ENCODE assay signal across 38 cellular contexts in genomic region chr4:123809864-123810263, GRCh38.
"Had no signal": no experiment of that assay in that cellular context is flagged by ENCODE, and none has a peak within 500 bp of the region (broad histone marks: within the 10 kb centered on the region; RNA-seq: fewer than 3 reads in every experiment).

No MANE protein-coding gene starts in this region.

- H3K27me3 Mint-ChIP-seq: activated naive CD4-positive, alpha-beta T cell treated with anti-CD3 and anti-CD28 coated beads, Interleukin-2, amount 10 ng/mL, durations not matched to agents 7 days and 5 days; activated naive CD4-positive, alpha-beta T cell treated with anti-CD3 and anti-CD28 coated beads, Interleukin-2, amount 50 U/mL, for 24 hours; activated T-helper 17 cell treated with anti-CD3 and anti-CD28 coated beads, Interleukin-2, amount 50 U/mL, for 72 hours; central memory CD8-positive, alpha-beta T cell had no signal

- H3K9me3 ChIP-seq: adrenal gland, ascending aorta, body of pancreas, breast epithelium had no signal

- FAIRE-seq: bronchial epithelial cell had no signal

- H3K4me3 Mint-ChIP-seq: activated naive CD4-positive, alpha-beta T cell treated with anti-CD3 and anti-CD28 coated beads for 36 hours; activated naive CD4-positive, alpha-beta T cell treated with anti-CD3 and anti-CD28 coated beads, Interleukin-2, amount 10 ng/mL, durations not matched to agents 7 days and 5 days; activated naive CD4-positive, alpha-beta T cell treated with anti-CD3 and anti-CD28 coated beads, Interleukin-2, amount 50 U/mL, for 24 hours; activated naive CD8-positive, alpha-beta T cell; activated naive CD8-positive, alpha-beta T cell treated with anti-CD3 and anti-CD28 coated beads for 36 hours; activated naive CD8-positive, alpha-beta T cell treated with anti-CD3 and anti-CD28 coated beads, Interleukin-2, amount 10 ng/mL, durations not matched to agents 7 days and 5 days; activated naive CD8-positive, alpha-beta T cell treated with anti-CD3 and anti-CD28 coated beads, Interleukin-2, amount 50 U/mL, for 24 hours; activated T-cell treated with anti-CD3 and anti-CD28 coated beads, Interleukin-2, amount 50 U/mL, for 24 hours; activated T-cell treated with anti-CD3 and anti-CD28 coated beads, Interleukin-2, amount 50 U/mL, for 4 hours; activated T-helper 1 cell treated with anti-CD3 and anti-CD28 coated beads, Interleukin-12 subunit alpha, Interleukin-12 subunit beta, Interleukin-2, Interleukin-4 antibody, amounts not matched to agents 30 ng/mL and 10 ng/mL and 1 ng/mL, durations not matched to agents 14 hours and 24 hours and 36 hours; activated T-helper 17 cell treated with anti-CD3 and anti-CD28 coated beads, Interleukin-2, amount 50 U/mL, for 72 hours; brain; central memory CD8-positive, alpha-beta T cell had no signal

- H3K36me3 Mint-ChIP-seq: activated naive CD4-positive, alpha-beta T cell treated with anti-CD3 and anti-CD28 coated beads, Interleukin-2, amount 10 ng/mL, durations not matched to agents 7 days and 5 days; activated naive CD4-positive, alpha-beta T cell treated with anti-CD3 and anti-CD28 coated beads, Interleukin-2, amount 50 U/mL, for 24 hours; activated naive CD4-positive, alpha-beta T cell treated with anti-CD3 and anti-CD28 coated beads, Interleukin-2, amount 50 U/mL, for 72 hours; activated naive CD8-positive, alpha-beta T cell; activated naive CD8-positive, alpha-beta T cell treated with anti-CD3 and anti-CD28 coated beads for 36 hours; activated naive CD8-positive, alpha-beta T cell treated with anti-CD3 and anti-CD28 coated beads, Interleukin-2, amount 10 ng/mL, durations not matched to agents 7 days and 5 days; brain had no signal

- H3K4me1 ChIP-seq: adrenal gland, ascending aorta, body of pancreas, breast epithelium had no signal

- H3K27ac Mint-ChIP-seq: activated naive CD4-positive, alpha-beta T cell treated with anti-CD3 and anti-CD28 coated beads for 36 hours; activated naive CD4-positive, alpha-beta T cell treated with anti-CD3 and anti-CD28 coated beads, Interleukin-2, amount 10 ng/mL, durations not matched to agents 7 days and 5 days; activated naive CD4-positive, alpha-beta T cell treated with anti-CD3 and anti-CD28 coated beads, Interleukin-2, amount 50 U/mL, for 24 hours; activated naive CD4-positive, alpha-beta T cell treated with anti-CD3 and anti-CD28 coated beads, Interleukin-2, amount 50 U/mL, for 72 hours; activated naive CD8-positive, alpha-beta T cell; activated naive CD8-positive, alpha-beta T cell treated with anti-CD3 and anti-CD28 coated beads for 36 hours; activated naive CD8-positive, alpha-beta T cell treated with anti-CD3 and anti-CD28 coated beads, Interleukin-2, amount 10 ng/mL, durations not matched to agents 7 days and 5 days; activated naive CD8-positive, alpha-beta T cell treated with anti-CD3 and anti-CD28 coated beads, Interleukin-2, amount 50 U/mL, for 24 hours; activated T-cell treated with anti-CD3 and anti-CD28 coated beads, Interleukin-2, amount 50 U/mL, for 24 hours; activated T-helper 1 cell treated with anti-CD3 and anti-CD28 coated beads, Interleukin-12 subunit alpha, Interleukin-12 subunit beta, Interleukin-2, Interleukin-4 antibody, amounts not matched to agents 30 ng/mL and 10 ng/mL and 1 ng/mL, durations not matched to agents 14 hours and 24 hours and 36 hours; activated T-helper 17 cell treated with anti-CD3 and anti-CD28 coated beads, Interleukin-2, amount 50 U/mL, for 72 hours; activated T-helper 2 cell treated with anti-CD3 and anti-CD28 coated beads, Interferon-gamma antibody, Interleukin-2, Interleukin-4, amounts not matched to agents 10 μg/mL and 5 μg/mL and 100 μg/mL, durations not matched to agents 14 hours and 24 hours and 36 hours; brain had no signal

- ATAC-seq: activated naive CD4-positive, alpha-beta T cell treated with anti-CD3 and anti-CD28 coated beads, Interleukin-2, amount 50 U/mL, for 72 hours; activated naive CD8-positive, alpha-beta T cell treated with anti-CD3 and anti-CD28 coated beads, Interleukin-2, amount 50 U/mL, for 24 hours; activated T-cell treated with anti-CD3 and anti-CD28 coated beads, Interleukin-2, amount 50 U/mL, for 4 hours; activated T-helper 17 cell treated with anti-CD3 and anti-CD28 coated beads, Interleukin-2, amount 50 U/mL, for 72 hours; body of pancreas had no signal

- H3K36me3 ChIP-seq: adrenal gland, ascending aorta, brain microvascular endothelial cell, breast epithelium, cardiac muscle cell had no signal

- H3K27ac ChIP-seq: adrenal gland, ascending aorta, body of pancreas, brain microvascular endothelial cell, breast epithelium, cardiac muscle cell had no signal

- H3K4me1 Mint-ChIP-seq: activated naive CD4-positive, alpha-beta T cell treated with anti-CD3 and anti-CD28 coated beads, Interleukin-2, amount 10 ng/mL, durations not matched to agents 7 days and 5 days; activated naive CD4-positive, alpha-beta T cell treated with anti-CD3 and anti-CD28 coated beads, Interleukin-2, amount 50 U/mL, for 24 hours; activated naive CD8-positive, alpha-beta T cell treated with anti-CD3 and anti-CD28 coated beads, Interleukin-2, amount 10 ng/mL, durations not matched to agents 7 days and 5 days; activated T-helper 17 cell treated with anti-CD3 and anti-CD28 coated beads, Interleukin-2, amount 50 U/mL, for 72 hours; central memory CD8-positive, alpha-beta T cell had no signal

- H3K27me3 ChIP-seq: adrenal gland, ascending aorta, body of pancreas, brain microvascular endothelial cell, breast epithelium, cardiac muscle cell had no signal

- DNase-seq: activated effector memory CD4-positive, alpha-beta T cell treated with anti-CD3 and anti-CD28 coated beads, Interleukin-2, amount 50 U/mL, for 16 hours; activated effector memory CD4-positive, alpha-beta T cell treated with Interleukin-2 at 50 U/mL for 16 hours; activated gamma-delta T cell; activated gamma-delta T cell treated with Interleukin-2 at 50 U/mL for 16 hours; activated naive CD4-positive, alpha-beta T cell; activated naive CD4-positive, alpha-beta T cell treated with anti-CD3 and anti-CD28 coated beads for 36 hours; activated naive CD4-positive, alpha-beta T cell treated with anti-CD3 and anti-CD28 coated beads, Interleukin-2, amount 10 ng/mL, durations not matched to agents 7 days and 5 days; activated naive CD4-positive, alpha-beta T cell treated with anti-CD3 and anti-CD28 coated beads, Interleukin-2, amount 50 U/mL, for 16 hours; activated naive CD4-positive, alpha-beta T cell treated with Interleukin-2 at 50 U/mL for 16 hours; activated naive CD8-positive, alpha-beta T cell treated with anti-CD3 and anti-CD28 coated beads for 36 hours; activated naive CD8-positive, alpha-beta T cell treated with anti-CD3 and anti-CD28 coated beads, Interleukin-2, amount 10 ng/mL, durations not matched to agents 7 days and 5 days; activated naive CD8-positive, alpha-beta T cell treated with anti-CD3 and anti-CD28 coated beads, Interleukin-2, amount 50 U/mL, for 24 hours; activated T-cell treated with anti-CD3 and anti-CD28 coated beads, Interleukin-2, amount 50 U/mL, for 1 hour; activated T-cell treated with anti-CD3 and anti-CD28 coated beads, Interleukin-2, amount 50 U/mL, for 24 hours; activated T-cell treated with anti-CD3 and anti-CD28 coated beads, Interleukin-2, amount 50 U/mL, for 4 hours; activated T-cell treated with anti-CD3 and anti-CD28 coated beads, Interleukin-2, amount 50 U/mL, for 48 hours; adrenal gland; amniotic stem cell; amygdala; anterior cingulate cortex; aorta; body of pancreas; brain microvascular endothelial cell; caudate nucleus; central memory CD4-positive, alpha-beta T cell; cerebellar nuclear complex had no signal

- H3K9me3 Mint-ChIP-seq: activated naive CD4-positive, alpha-beta T cell treated with anti-CD3 and anti-CD28 coated beads for 36 hours; activated naive CD4-positive, alpha-beta T cell treated with anti-CD3 and anti-CD28 coated beads, Interleukin-2, amount 10 ng/mL, durations not matched to agents 7 days and 5 days; activated naive CD4-positive, alpha-beta T cell treated with anti-CD3 and anti-CD28 coated beads, Interleukin-2, amount 50 U/mL, for 24 hours; activated naive CD4-positive, alpha-beta T cell treated with anti-CD3 and anti-CD28 coated beads, Interleukin-2, amount 50 U/mL, for 72 hours; activated naive CD8-positive, alpha-beta T cell treated with anti-CD3 and anti-CD28 coated beads for 36 hours; activated naive CD8-positive, alpha-beta T cell treated with anti-CD3 and anti-CD28 coated beads, Interleukin-2, amount 10 ng/mL, durations not matched to agents 7 days and 5 days; activated naive CD8-positive, alpha-beta T cell treated with anti-CD3 and anti-CD28 coated beads, Interleukin-2, amount 50 U/mL, for 24 hours; activated T-cell treated with anti-CD3 and anti-CD28 coated beads, Interleukin-2, amount 50 U/mL, for 24 hours; activated T-cell treated with anti-CD3 and anti-CD28 coated beads, Interleukin-2, amount 50 U/mL, for 4 hours; activated T-helper 1 cell treated with anti-CD3 and anti-CD28 coated beads, Interleukin-12 subunit alpha, Interleukin-12 subunit beta, Interleukin-2, Interleukin-4 antibody, amounts not matched to agents 30 ng/mL and 10 ng/mL and 1 ng/mL, durations not matched to agents 14 hours and 24 hours and 36 hours; activated T-helper 17 cell treated with anti-CD3 and anti-CD28 coated beads, Interleukin-2, amount 50 U/mL, for 72 hours; activated T-helper 2 cell treated with anti-CD3 and anti-CD28 coated beads, Interferon-gamma antibody, Interleukin-2, Interleukin-4, amounts not matched to agents 10 μg/mL and 5 μg/mL and 100 μg/mL, durations not matched to agents 14 hours and 24 hours and 36 hours; brain; central memory CD8-positive, alpha-beta T cell had no signal

- H3K4me3 ChIP-seq: adrenal gland, ascending aorta, body of pancreas, breast epithelium, cardiac muscle cell had no signal
